Comparison of ENCODE assay signal across 10 cellular contexts in the genomic region with DNA sequence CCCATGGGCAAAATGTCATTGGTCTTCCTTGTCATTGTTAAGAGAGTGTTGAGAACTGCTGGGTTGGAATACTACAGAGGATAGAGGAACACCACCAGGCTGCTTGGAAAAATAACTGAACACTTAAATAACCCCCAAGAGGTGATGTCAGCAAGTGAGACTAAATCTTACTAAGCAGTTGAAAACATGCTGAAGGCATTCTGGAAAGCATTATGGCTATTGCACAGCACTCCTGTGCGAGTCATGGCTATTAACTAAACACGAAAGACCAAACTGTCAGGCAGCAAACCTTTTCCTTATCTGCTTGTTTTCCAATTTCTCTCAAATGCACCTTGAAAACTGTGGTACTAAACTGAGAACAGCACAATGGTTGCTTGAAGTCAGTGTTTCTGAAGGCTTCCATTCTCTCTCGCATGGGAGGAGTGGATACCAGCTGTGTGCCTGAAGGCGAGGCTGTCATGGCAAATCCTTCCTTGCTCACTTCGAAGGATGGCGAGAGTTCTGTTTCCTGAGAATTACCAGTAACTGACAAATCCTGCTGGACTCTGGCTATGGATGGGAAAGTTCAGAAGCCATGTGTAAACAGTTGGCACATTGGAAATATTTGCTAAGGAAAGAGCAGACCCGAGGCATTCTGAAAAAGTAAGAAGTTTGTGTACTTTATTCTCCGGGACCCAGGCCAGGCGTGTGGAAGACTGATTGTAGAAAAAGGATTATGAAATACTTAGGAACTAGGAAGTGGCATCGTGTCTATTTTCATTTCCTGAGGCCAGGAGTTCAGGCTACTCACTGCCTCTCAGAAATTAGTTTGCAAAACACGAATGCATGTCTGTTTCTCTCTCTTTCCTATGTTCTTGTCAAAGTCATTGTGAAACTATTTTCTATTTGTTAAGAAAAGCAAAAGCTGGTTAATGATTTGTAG.
A peak's percentile ranks its signal among the peaks of the same experiment; 100 is the strongest.
DNase-seq lines count a peak whose midpoint lies in the region; ATAC-seq, FAIRE-seq and TF ChIP-seq lines count a peak whose summit lies in the region.
"Had no signal": no experiment of that assay in that cellular context is flagged by ENCODE, and none has a peak within 500 bp of the region (broad histone marks: within the 10 kb centered on the region; RNA-seq: fewer than 3 reads in every experiment).

No MANE protein-coding gene starts in this region.

- no peak overlapping the region for H3K4me3 Mint-ChIP-seq in activated naive CD4-positive, alpha-beta T cell treated with anti-CD3 and anti-CD28 coated beads for 36 hours
- H3K4me3 Mint-ChIP-seq: CD4-positive, alpha-beta T cell had no signal

- SMC1A ChIA-PET in GM12878 (lab: Charles Lee; ENCODE audit: uncharacterized antibody, unreplicated experiment), result interaction anchor here (0.8 to 5.5 kb wide), 11 partner anchors 8 to 132 kb away, joined by 3 to 48 read pairs (median 4); no protein-coding TSS in a partner anchor

- in situ Hi-C loops in ACHN (cut with HindIII; ENCODE audit: low pct_ligation_motif_present, low pct_unique_long_range_greater_than_20kb, low sequenced_read_pairs), result no loop called here
- in situ Hi-C loops in GM12878 (cut with MboI), result no loop called here

- H3K9me3 Mint-ChIP-seq in activated naive CD4-positive, alpha-beta T cell treated with anti-CD3 and anti-CD28 coated beads for 36 hours, result no peaks in the 10 kb centered on the region
- H3K9me3 Mint-ChIP-seq: CD4-positive, alpha-beta T cell had no signal

- H3K36me3 ChIP-seq in GM12878 (ENCODE audit: control insufficient read depth in 2 of 2, insufficient read depth in 2 of 2, low read length in 1 of 2), result no peaks in the 10 kb centered on the region
- H3K36me3 ChIP-seq: SJSA1 had no signal

- WGBS in GM12878 (ENCODE audit: insufficient coverage, insufficient replicate concordance, low lambda C conversion rate, missing lambda C conversion rate), result 21% methylated on average over 11 of the region's 11 CpGs
- WGBS in lower leg skin, 2 donors, result 10 to 15% methylated on average over 11 of the region's 11 CpGs

- H3K9ac ChIP-seq in GM12878 (ENCODE audit: control insufficient read depth, insufficient read depth, low read length), result no peak overlapping the region

- no peaks in the 10 kb centered on the region for H3K4me1 ChIP-seq in GM12878 (ENCODE audit: control insufficient read depth, insufficient read depth, low read length)
- H3K4me1 ChIP-seq: SJSA1 had no signal

- no peaks in the 10 kb centered on the region for H3K36me3 Mint-ChIP-seq in activated naive CD4-positive, alpha-beta T cell treated with anti-CD3 and anti-CD28 coated beads for 36 hours (ENCODE audit: low read depth)

- TF ChIP-seq RAD21 in GM12878 (IDR thresholded peaks at IDR 0.05; ENCODE audit: insufficient read depth, low read depth, low read length), result no peak

- H3K79me2 ChIP-seq in GM12878 (ENCODE audit: control insufficient read depth, insufficient read depth, low read length), result no peaks in the 10 kb centered on the region

- no peak for FAIRE-seq in GM12878 (lab: Jason Lieb, UNC)

- ATAC-seq in HG02759 (IDR thresholded peaks at IDR 0.05; ENCODE audit: unreplicated experiment) (peak; percentile 58), GM12878 (peak; percentile 86)

- H3K27ac ChIP-seq in GM12878 (ENCODE audit: control insufficient read depth, insufficient read depth), result no peak overlapping the region
- H3K27ac ChIP-seq: SJSA1 had no signal

- POLR2A ChIA-PET in GM12878 (lab: Charles Lee), result interaction anchor here (1.0 kb wide), 1 partner anchor 16 kb away, joined by 3 read pairs; no protein-coding TSS in a partner anchor

- CTCF ChIA-PET in GM12878 (lab: Yijun Ruan, JAX), result interaction anchor here (0.6 to 1.8 kb wide), 7 partner anchors 8 to 116 kb away, joined by 3 to 7 read pairs (median 3); no protein-coding TSS in a partner anchor
- CTCF ChIA-PET in activated naive CD4-positive, alpha-beta T cell treated with anti-CD3 and anti-CD28 coated beads for 36 hours (lab: Charles Lee), result no interaction called here

- H3K4me3 ChIP-seq in GM12878, result no peak overlapping the region
- no peak overlapping the region for H3K4me3 ChIP-seq in lower leg skin (ENCODE audit: low read depth, poor library complexity, severe bottlenecking)
- H3K4me3 ChIP-seq: SJSA1 had no signal

- no TSS peak for BruUV-seq in GM12878 (replicated peaks; lab: Mats Ljungman, UMichigan)

- intact Hi-C loops in GM12878 (cut with micrococcal nuclease; ENCODE audit: unreplicated experiment), result no loop called here
- intact Hi-C loops in lower leg skin (cut with DNase I; ENCODE audit: low total_unique reads), result no loop called here
- intact Hi-C loops in activated naive CD4-positive, alpha-beta T cell treated with anti-CD3 and anti-CD28 coated beads for 36 hours (cut with micrococcal nuclease), result no loop called here

- H2AFZ ChIP-seq in GM12878 (ENCODE audit: control insufficient read depth, low read depth, low read length), result no peak overlapping the region

- RAD21 ChIA-PET in GM12878 (lab: Charles Lee; ENCODE audit: unreplicated experiment), result interaction anchor here (0.9 to 2.3 kb wide), 6 partner anchors 29 to 132 kb away, joined by 3 to 6 read pairs (median 4); no protein-coding TSS in a partner anchor

- no peaks in the 10 kb centered on the region for H3K27me3 ChIP-seq in GM12878 (replicated peaks in 1 of 2; ENCODE audit: control insufficient read depth in 2 of 2, insufficient read depth in 2 of 2, low read length in 1 of 2)
- H3K27me3 ChIP-seq: SJSA1 had no signal

- TF ChIP-seq CTCF in GM12878 (IDR thresholded peaks at IDR 0.05 in 2 of 3, conservative IDR thresholded peaks at IDR 0.05 in 1 of 3; ENCODE audit: control insufficient read depth in 2 of 3, extremely low read depth in 1 of 3, insufficient read depth in 1 of 3, low read depth in 3 of 3, low read length in 3 of 3) (no peak), lower leg skin (IDR thresholded peaks at IDR 0.05) (no peak)

- no peak overlapping the region for H3K27ac Mint-ChIP-seq in activated naive CD4-positive, alpha-beta T cell treated with anti-CD3 and anti-CD28 coated beads for 36 hours
- H3K27ac Mint-ChIP-seq: CD4-positive, alpha-beta T cell had no signal

- TF ChIP-seq EP300 in GM12878 (IDR thresholded peaks at IDR 0.05; ENCODE audit: borderline replicate concordance in 1 of 2, control insufficient read depth in 1 of 2, low read depth in 2 of 2, low read length in 2 of 2), result no peak

- no peaks in the 10 kb centered on the region for H4K20me1 ChIP-seq in GM12878 (ENCODE audit: control insufficient read depth, insufficient read depth)

- no peaks in the 10 kb centered on the region for H3K4me1 Mint-ChIP-seq in activated naive CD4-positive, alpha-beta T cell treated with anti-CD3 and anti-CD28 coated beads for 36 hours (ENCODE audit: low read depth)

- no peaks in the 10 kb centered on the region; the same call in 2 of the 3 replicates for H3K9me3 ChIP-seq in GM12878 (replicated peaks; ENCODE audit: control insufficient read depth, insufficient read depth, low read length)
- H3K9me3 ChIP-seq: SJSA1 had no signal

- H3K27me3 Mint-ChIP-seq in activated naive CD4-positive, alpha-beta T cell treated with anti-CD3 and anti-CD28 coated beads for 36 hours (ENCODE audit: low read depth), result no peaks in the 10 kb centered on the region

- no peak overlapping the region for H3K4me2 ChIP-seq in GM12878 (ENCODE audit: control insufficient read depth, insufficient read depth)

- DNase-seq in ACHN (peak; percentile 2), GM12878 (ENCODE audit: low read depth, low spot score) (no peak), lower leg skin (ENCODE audit: low spot score in 2 of 2) (peak; percentile 65 to 92), NCI-H128 (lab: John Stamatoyannopoulos, UW; ENCODE audit: unreplicated experiment) (no peak), NCI-H2227 (lab: John Stamatoyannopoulos, UW; ENCODE audit: unreplicated experiment) (no peak)
- DNase-seq in stimulated activated CD4-positive, alpha-beta T cell treated with anti-CD3 and anti-CD28 coated beads, Interleukin-4, amount 100 ng/mL, for 24 hours, result no peak
- no peak for DNase-seq in activated naive CD4-positive, alpha-beta T cell treated with anti-CD3 and anti-CD28 coated beads for 36 hours
- DNase-seq: CD4-positive, alpha-beta T cell had no signal

- TF ChIP-seq POLR2A in GM12878 (IDR thresholded peaks at IDR 0.05; ENCODE audit: low read depth, low read length), result no peak
- no peak for TF ChIP-seq POLR2A in lower leg skin (IDR thresholded peaks at IDR 0.05)

TF ChIP-seq in GM12878, 131 proteins besides CTCF, POLR2A, EP300 and RAD21 (continues in another document):
- TF ChIP-seq, protein P1, sequence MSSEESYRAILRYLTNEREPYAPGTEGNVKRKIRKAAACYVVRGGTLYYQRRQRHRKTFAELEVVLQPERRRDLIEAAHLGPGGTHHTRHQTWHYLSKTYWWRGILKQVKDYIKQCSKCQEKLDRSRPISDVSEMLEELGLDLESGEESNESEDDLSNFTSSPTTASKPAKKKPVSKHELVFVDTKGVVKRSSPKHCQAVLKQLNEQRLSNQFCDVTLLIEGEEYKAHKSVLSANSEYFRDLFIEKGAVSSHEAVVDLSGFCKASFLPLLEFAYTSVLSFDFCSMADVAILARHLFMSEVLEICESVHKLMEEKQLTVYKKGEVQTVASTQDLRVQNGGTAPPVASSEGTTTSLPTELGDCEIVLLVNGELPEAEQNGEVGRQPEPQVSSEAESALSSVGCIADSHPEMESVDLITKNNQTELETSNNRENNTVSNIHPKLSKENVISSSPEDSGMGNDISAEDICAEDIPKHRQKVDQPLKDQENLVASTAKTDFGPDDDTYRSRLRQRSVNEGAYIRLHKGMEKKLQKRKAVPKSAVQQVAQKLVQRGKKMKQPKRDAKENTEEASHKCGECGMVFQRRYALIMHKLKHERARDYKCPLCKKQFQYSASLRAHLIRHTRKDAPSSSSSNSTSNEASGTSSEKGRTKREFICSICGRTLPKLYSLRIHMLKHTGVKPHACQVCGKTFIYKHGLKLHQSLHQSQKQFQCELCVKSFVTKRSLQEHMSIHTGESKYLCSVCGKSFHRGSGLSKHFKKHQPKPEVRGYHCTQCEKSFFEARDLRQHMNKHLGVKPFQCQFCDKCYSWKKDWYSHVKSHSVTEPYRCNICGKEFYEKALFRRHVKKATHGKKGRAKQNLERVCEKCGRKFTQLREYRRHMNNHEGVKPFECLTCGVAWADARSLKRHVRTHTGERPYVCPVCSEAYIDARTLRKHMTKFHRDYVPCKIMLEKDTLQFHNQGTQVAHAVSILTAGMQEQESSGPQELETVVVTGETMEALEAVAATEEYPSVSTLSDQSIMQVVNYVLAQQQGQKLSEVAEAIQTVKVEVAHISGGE (CRISPR knock-in tag; IDR thresholded peaks at IDR 0.05), result no peak
- TF ChIP-seq IKZF2 (IDR thresholded peaks at IDR 0.05), result peak in 1 of 2 experiments; percentile 36; a peak in 1 of 4 replicates
- TF ChIP-seq RUNX3 (IDR thresholded peaks at IDR 0.05; ENCODE audit: low read length), result no peak
- peak; percentile 43 for TF ChIP-seq IKZF1 (conservative IDR thresholded peaks at IDR 0.05)
- TF ChIP-seq BMI1 (IDR thresholded peaks at IDR 0.05; ENCODE audit: borderline replicate concordance), result no peak
- TF ChIP-seq CHD4 (IDR thresholded peaks at IDR 0.05), result no peak
- no peak for TF ChIP-seq POLR2AphosphoS2 (IDR thresholded peaks at IDR 0.05; ENCODE audit: low read depth, low read length)
- TF ChIP-seq MYC (IDR thresholded peaks at IDR 0.05; ENCODE audit: insufficient read depth, insufficient read length, insufficient replicate concordance, low read length, severe bottlenecking), result no peak

Comparison
In these comparisons a context has a peak if more than half of its experiments do, and no peak if none do; other contexts are left out.
1. DNase-seq: peak in ACHN (single experiment) and lower leg skin (2 of 2); none in GM12878 (single experiment), stimulated activated CD4-positive, alpha-beta T cell treated with anti-CD3 and anti-CD28 coated beads, Interleukin-4, amount 100 ng/mL, for 24 hours (single experiment), activated naive CD4-positive, alpha-beta T cell treated with anti-CD3 and anti-CD28 coated beads for 36 hours (single experiment), NCI-H128 (single experiment) and NCI-H2227 (single experiment).